ENCODE assay signal across 22 cellular contexts in genomic region chr11:64531906-64532312, GRCh38. TPM values are rescaled to one million over a fixed set of nuclear protein-coding genes. Genes with fewer than 3 reads are reported as not detected.
DNase-seq lines count a peak whose midpoint lies in the region; ATAC-seq and TF ChIP-seq lines count a peak whose summit lies in the region.
"Had no signal": no experiment of that assay in that cellular context is flagged by ENCODE, and none has a peak within 500 bp of the region (broad histone marks: within the 10 kb centered on the region; RNA-seq: fewer than 3 reads in every experiment).

No MANE protein-coding gene starts in this region.

- DNase-seq in GF-D8 (lab: John Stamatoyannopoulos, UW) (peak; percentile 73), UCSD-AML1 (lab: John Stamatoyannopoulos, UW; ENCODE audit: unreplicated experiment) (peak; percentile 61), iris pigment epithelial cell (ENCODE audit: low read depth) (peak; percentile 1), glutamatergic neuron (no peak)
- DNase-seq: activated CD4-positive, alpha-beta T cell treated with anti-CD3 and anti-CD28 coated beads, Interleukin-2, amount 10 ng/mL, durations not matched to agents 24 days and 14 days; activated CD8-positive, alpha-beta memory T cell treated with anti-CD3 and anti-CD28 coated beads, Interleukin-2, amount 10 ng/mL, durations not matched to agents 7 days and 5 days; aorta; heart left ventricle; Karpas-422; left ventricle myocardium inferior; mucosa of descending colon; NCI-H1105 treated with DMSO at 0.1 percent for 48 hours; NCI-H2081 treated with DMSO at 0.1 percent for 48 hours; NCI-H526; stimulated activated naive CD4-positive, alpha-beta T cell; testis; uterus had no signal

- H3K27me3 Mint-ChIP-seq in glutamatergic neuron (ENCODE audit: unreplicated experiment): peaks cover 6% of the 10 kb centered on the region

- H4K20me1 ChIP-seq in BLaER1 treated with 17β-estradiol and CSF1 and Interleukin-3, amounts not matched to agents 10 nM and 100 nM: no peaks in the 10 kb centered on the region

- 83 to 100% methylated on average over 1 of the region's 2 CpGs for WGBS in gastroesophageal sphincter (ENCODE audit: low coverage in 1 of 2), 2 donors

- no peak for TF ChIP-seq CTCF in glutamatergic neuron (IDR thresholded peaks at IDR 0.05; ENCODE audit: partially characterized antibody, unreplicated experiment)
- TF ChIP-seq CTCF in gastroesophageal sphincter (IDR thresholded peaks at IDR 0.05): no peak

- no peak overlapping the region for H3K4me3 ChIP-seq in BLaER1 treated with 17β-estradiol and CSF1 and Interleukin-3, amounts not matched to agents 10 nM and 100 nM
- no peak overlapping the region for H3K4me3 ChIP-seq in gastroesophageal sphincter
- H3K4me3 ChIP-seq: heart left ventricle, left ventricle myocardium inferior, mucosa of descending colon, testis, uterus had no signal

- H3K36me3 Mint-ChIP-seq in glutamatergic neuron (ENCODE audit: unreplicated experiment): peaks cover 10% of the 10 kb centered on the region
- H3K36me3 Mint-ChIP-seq: activated CD8-positive, alpha-beta memory T cell treated with anti-CD3 and anti-CD28 coated beads, Interleukin-2, amount 10 ng/mL, durations not matched to agents 7 days and 5 days; activated naive CD4-positive, alpha-beta T cell treated with anti-CD3 and anti-CD28 coated beads, Interleukin-2, amount 50 U/mL, for 72 hours had no signal

- no peak overlapping the region for H3K27ac Mint-ChIP-seq in glutamatergic neuron (ENCODE audit: unreplicated experiment)
- H3K27ac Mint-ChIP-seq: activated CD4-positive, alpha-beta T cell treated with anti-CD3 and anti-CD28 coated beads, Interleukin-2, amount 10 ng/mL, durations not matched to agents 24 days and 14 days; activated CD8-positive, alpha-beta memory T cell treated with anti-CD3 and anti-CD28 coated beads, Interleukin-2, amount 10 ng/mL, durations not matched to agents 7 days and 5 days; activated naive CD4-positive, alpha-beta T cell treated with anti-CD3 and anti-CD28 coated beads, Interleukin-2, amount 50 U/mL, for 72 hours had no signal

- no peaks in the 10 kb centered on the region for H3K36me3 ChIP-seq in BLaER1 treated with 17β-estradiol and CSF1 and Interleukin-3, amounts not matched to agents 10 nM and 100 nM
- no peaks in the 10 kb centered on the region for H3K36me3 ChIP-seq in gastroesophageal sphincter
- H3K36me3 ChIP-seq: heart left ventricle, left ventricle myocardium inferior, uterus had no signal

- peaks cover 12% of the 10 kb centered on the region for H3K4me1 Mint-ChIP-seq in glutamatergic neuron (ENCODE audit: low read depth, unreplicated experiment)
- H3K4me1 Mint-ChIP-seq: activated CD4-positive, alpha-beta T cell treated with anti-CD3 and anti-CD28 coated beads, Interleukin-2, amount 10 ng/mL, durations not matched to agents 24 days and 14 days; activated CD8-positive, alpha-beta memory T cell treated with anti-CD3 and anti-CD28 coated beads, Interleukin-2, amount 10 ng/mL, durations not matched to agents 7 days and 5 days had no signal

- no peak overlapping the region for H3K27ac ChIP-seq in BLaER1 treated with 17β-estradiol and CSF1 and Interleukin-3, amounts not matched to agents 10 nM and 100 nM
- H3K27ac ChIP-seq in gastroesophageal sphincter: no peak overlapping the region
- H3K27ac ChIP-seq: heart left ventricle, left ventricle myocardium inferior, testis, uterus had no signal

- H3K9ac ChIP-seq in BLaER1 treated with 17β-estradiol and CSF1 and Interleukin-3, amounts not matched to agents 10 nM and 100 nM: no peak overlapping the region

- ATAC-seq in GM21723 (IDR thresholded peaks at IDR 0.05; ENCODE audit: unreplicated experiment): no peak
- ATAC-seq in HG02852 (IDR thresholded peaks at IDR 0.05; ENCODE audit: unreplicated experiment): no peak
- ATAC-seq in gastroesophageal sphincter: no peak
- ATAC-seq: activated CD8-positive, alpha-beta memory T cell treated with anti-CD3 and anti-CD28 coated beads, Interleukin-2, amount 10 ng/mL, durations not matched to agents 7 days and 5 days; activated naive CD4-positive, alpha-beta T cell treated with anti-CD3 and anti-CD28 coated beads, Interleukin-2, amount 50 U/mL, for 72 hours; heart left ventricle; mucosa of descending colon had no signal

- H3K4me3 Mint-ChIP-seq in glutamatergic neuron (ENCODE audit: unreplicated experiment): no peak overlapping the region
- H3K4me3 Mint-ChIP-seq: activated CD4-positive, alpha-beta T cell treated with anti-CD3 and anti-CD28 coated beads, Interleukin-2, amount 10 ng/mL, durations not matched to agents 24 days and 14 days; activated CD8-positive, alpha-beta memory T cell treated with anti-CD3 and anti-CD28 coated beads, Interleukin-2, amount 10 ng/mL, durations not matched to agents 7 days and 5 days had no signal

- H3K9me3 Mint-ChIP-seq in glutamatergic neuron (ENCODE audit: unreplicated experiment): peaks cover 3% of the 10 kb centered on the region
- H3K9me3 Mint-ChIP-seq: activated CD4-positive, alpha-beta T cell treated with anti-CD3 and anti-CD28 coated beads, Interleukin-2, amount 10 ng/mL, durations not matched to agents 24 days and 14 days; activated naive CD4-positive, alpha-beta T cell treated with anti-CD3 and anti-CD28 coated beads, Interleukin-2, amount 50 U/mL, for 72 hours had no signal

- peaks cover 5 to 66% (median 27%) of the 10 kb centered on the region in 10 experiments; a peak in 18 of 20 replicates for H3K4me1 ChIP-seq in BLaER1 treated with 17β-estradiol and CSF1 and Interleukin-3, amounts not matched to agents 10 nM and 100 nM
- H3K4me1 ChIP-seq in gastroesophageal sphincter: no peaks in the 10 kb centered on the region
- H3K4me1 ChIP-seq: heart left ventricle, left ventricle myocardium inferior, testis, uterus had no signal

- H3K27me3 ChIP-seq in BLaER1 treated with 17β-estradiol and CSF1 and Interleukin-3, amounts not matched to agents 10 nM and 100 nM: peaks cover 6 to 35% (median 18%) of the 10 kb centered on the region in 11 experiments; a peak in 20 of 22 replicates
- peaks cover 32% of the 10 kb centered on the region for H3K27me3 ChIP-seq in gastroesophageal sphincter
- H3K27me3 ChIP-seq: testis, uterus had no signal

- TF ChIP-seq EP300 in gastroesophageal sphincter (IDR thresholded peaks at IDR 0.05): no peak

- H3K9me3 ChIP-seq in BLaER1 treated with 17β-estradiol and CSF1 and Interleukin-3, amounts not matched to agents 10 nM and 100 nM (replicated peaks in 1 of 11): peaks cover 0 to 13% (median 10%) of the 10 kb centered on the region in 11 experiments; a peak in 11 of 22 replicates
- no peaks in the 10 kb centered on the region for H3K9me3 ChIP-seq in gastroesophageal sphincter
- H3K9me3 ChIP-seq: heart left ventricle, left ventricle myocardium inferior, mucosa of descending colon, testis, uterus had no signal

- no peak for TF ChIP-seq POLR2A in gastroesophageal sphincter (IDR thresholded peaks at IDR 0.05)

- peak overlapping the region in 8 of 11 experiments; percentile 22 to 62 (median 38); a peak in 14 of 22 replicates for H3K4me2 ChIP-seq in BLaER1 treated with 17β-estradiol and CSF1 and Interleukin-3, amounts not matched to agents 10 nM and 100 nM

RNA-seq across cellular contexts. Expression of gene SLC22A11, which starts 23.8 kb away (rescaled TPM):
- total RNA-seq in glutamatergic neuron (ENCODE audit: unreplicated experiment): not detected
- not detected for total RNA-seq in gastroesophageal sphincter
- total RNA-seq: activated CD4-positive, alpha-beta T cell treated with anti-CD3 and anti-CD28 coated beads, Interleukin-2, amount 10 ng/mL, durations not matched to agents 24 days and 14 days; activated CD8-positive, alpha-beta memory T cell treated with anti-CD3 and anti-CD28 coated beads, Interleukin-2, amount 10 ng/mL, durations not matched to agents 7 days and 5 days; activated naive CD4-positive, alpha-beta T cell treated with anti-CD3 and anti-CD28 coated beads, Interleukin-2, amount 50 U/mL, for 72 hours; heart left ventricle; left ventricle myocardium inferior had no signal

RNA-seq across cellular contexts. Expression of gene SLC22A12, which starts 59.1 kb away (rescaled TPM):
- total RNA-seq in glutamatergic neuron (ENCODE audit: unreplicated experiment): not detected
- not detected for total RNA-seq in gastroesophageal sphincter
- total RNA-seq: activated CD4-positive, alpha-beta T cell treated with anti-CD3 and anti-CD28 coated beads, Interleukin-2, amount 10 ng/mL, durations not matched to agents 24 days and 14 days; activated CD8-positive, alpha-beta memory T cell treated with anti-CD3 and anti-CD28 coated beads, Interleukin-2, amount 10 ng/mL, durations not matched to agents 7 days and 5 days; activated naive CD4-positive, alpha-beta T cell treated with anti-CD3 and anti-CD28 coated beads, Interleukin-2, amount 50 U/mL, for 72 hours; aorta; heart left ventricle; left ventricle myocardium inferior; mucosa of descending colon; testis; uterus had no signal
